Comparison of ENCODE assay signal across 19 cellular contexts in genomic region chr4:162767090-162767489, GRCh38.
"Had no signal": no experiment of that assay in that cellular context is flagged by ENCODE, and none has a peak within 500 bp of the region (broad histone marks: within the 10 kb centered on the region; RNA-seq: fewer than 3 reads in every experiment).

No MANE protein-coding gene starts in this region.

- DNase-seq: natural killer cell; occipital lobe; ovary; posterior cingulate gyrus; psoas muscle; right cardiac atrium; stimulated activated CD4-positive, alpha-beta T cell treated with anti-CD3 and anti-CD28 coated beads, Interleukin-15, amount 100 ng/mL, for 24 hours; stimulated activated CD4-positive, alpha-beta T cell treated with anti-CD3 and anti-CD28 coated beads, Interleukin-2, amount 100 ng/mL, for 24 hours; stimulated activated CD4-positive, alpha-beta T cell treated with anti-CD3 and anti-CD28 coated beads, Interleukin-2, amount 100 ng/mL, for 48 hours; stimulated activated CD4-positive, alpha-beta T cell treated with anti-CD3 and anti-CD28 coated beads, Interleukin-4, amount 100 ng/mL, for 24 hours; stimulated activated naive B cell treated with anti-CD40 and anti-IgM and Interleukin-4, amounts not matched to agents 10 μg/mL and 1 μg/mL and 100 μg/mL, for 72 hours; stimulated activated naive CD4-positive, alpha-beta T cell treated with Interleukin-2 at 50 U/mL for 16 hours; stomach; thyroid gland; trophoblast cell; upper lobe of left lung had no signal

- FAIRE-seq: urothelium cell line had no signal

- ATAC-seq: natural killer cell; psoas muscle; right cardiac atrium; sciatic nerve; stimulated activated effector memory CD8-positive, alpha-beta T cell treated with anti-CD3 and anti-CD28 coated beads, Interleukin-12 subunit alpha, Interleukin-12 subunit beta, amount 100 ng/mL, for 72 hours; stimulated activated naive B cell treated with anti-CD40 and anti-IgM and Interleukin-4, amounts not matched to agents 10 μg/mL and 1 μg/mL and 100 μg/mL, for 72 hours had no signal
